Comparison of ENCODE assay signal across 22 cellular contexts in the genomic region with DNA sequence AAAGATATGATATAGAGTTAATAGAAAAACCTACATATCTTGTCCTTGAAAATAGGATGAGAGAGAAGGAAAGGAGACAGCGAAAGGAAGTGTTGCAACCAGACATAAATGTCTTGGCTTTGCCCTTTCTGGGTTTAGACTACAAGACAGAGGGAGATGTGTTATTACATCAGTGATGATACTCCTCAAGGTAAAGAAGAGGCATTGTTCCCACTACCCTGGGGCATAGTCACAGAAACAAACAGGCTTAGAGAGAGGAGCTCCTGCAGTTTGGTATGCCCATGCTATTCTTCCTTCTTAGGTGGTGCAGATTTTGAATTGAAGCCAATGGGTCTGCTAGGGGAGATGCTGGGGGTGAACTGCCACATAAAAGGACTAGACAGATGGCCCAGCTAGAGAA.
A peak's percentile ranks its signal among the peaks of the same experiment; 100 is the strongest.
DNase-seq lines count a peak whose midpoint lies in the region; TF ChIP-seq lines count a peak whose summit lies in the region.
"Had no signal": no experiment of that assay in that cellular context is flagged by ENCODE, and none has a peak within 500 bp of the region (broad histone marks: within the 10 kb centered on the region; RNA-seq: fewer than 3 reads in every experiment).

No MANE protein-coding gene starts in this region.

- no peak overlapping the region for H3K4me3 Mint-ChIP-seq in activated CD4-positive, alpha-beta T cell treated with anti-CD3 and anti-CD28 coated beads, Interleukin-2, amount 10 ng/mL, durations not matched to agents 24 days and 14 days
- H3K4me3 Mint-ChIP-seq: CD14-positive monocyte; CD4-positive, alpha-beta T cell; CD8-positive, alpha-beta memory T cell had no signal

- peaks cover 1% of the 10 kb centered on the region for H3K27me3 Mint-ChIP-seq in activated CD4-positive, alpha-beta T cell treated with anti-CD3 and anti-CD28 coated beads, Interleukin-2, amount 10 ng/mL, durations not matched to agents 24 days and 14 days

- H3K56ac ChIP-seq in mesendoderm (ENCODE audit: low read length) = no peak overlapping the region

- no peaks in the 10 kb centered on the region for H3K36me3 ChIP-seq in mesendoderm (ENCODE audit: control insufficient read depth, insufficient read depth, low read length)
- H3K36me3 ChIP-seq: BE2C; BLaER1 treated with 17β-estradiol and CSF1 and Interleukin-3, amounts not matched to agents 10 nM and 100 nM had no signal

- intact Hi-C loops in activated CD4-positive, alpha-beta T cell treated with anti-CD3 and anti-CD28 coated beads, Interleukin-2, amount 10 ng/mL, durations not matched to agents 24 days and 14 days (cut with micrococcal nuclease) = no loop called here
- intact Hi-C loops in head of caudate nucleus (cut with DNase I) = no loop called here

- no peak overlapping the region for H4K8ac ChIP-seq in mesendoderm (ENCODE audit: low read depth, low read length)

- no peaks in the 10 kb centered on the region for H3K4me1 Mint-ChIP-seq in activated CD4-positive, alpha-beta T cell treated with anti-CD3 and anti-CD28 coated beads, Interleukin-2, amount 10 ng/mL, durations not matched to agents 24 days and 14 days
- H3K4me1 Mint-ChIP-seq: CD14-positive monocyte; CD8-positive, alpha-beta memory T cell had no signal

- H3K4me3 ChIP-seq in epithelial cell of esophagus (ENCODE audit: low read length) (no peak overlapping the region), mesendoderm (ENCODE audit: low read length) (no peak overlapping the region)
- H3K4me3 ChIP-seq: A549; BLaER1 treated with 17β-estradiol and CSF1 and Interleukin-3, amounts not matched to agents 10 nM and 100 nM; GM12878; GM23248 had no signal

- H3K9me3 Mint-ChIP-seq in activated CD4-positive, alpha-beta T cell treated with anti-CD3 and anti-CD28 coated beads, Interleukin-2, amount 10 ng/mL, durations not matched to agents 24 days and 14 days = peaks cover 3% of the 10 kb centered on the region
- H3K9me3 Mint-ChIP-seq: CD4-positive, alpha-beta T cell had no signal

- H3K4me1 ChIP-seq in mesendoderm (ENCODE audit: control insufficient read depth, low read depth, low read length) = peaks cover 5% of the 10 kb centered on the region
- H3K4me1 ChIP-seq: A549, BE2C had no signal

- no peak overlapping the region for H3K27ac ChIP-seq in mesendoderm (ENCODE audit: low read depth, low read length)
- H3K27ac ChIP-seq: A549; BLaER1 treated with 17β-estradiol and CSF1 and Interleukin-3, amounts not matched to agents 10 nM and 100 nM; GM23248 had no signal

- H2BK120ac ChIP-seq in mesendoderm (ENCODE audit: low read depth, low read length) = no peak overlapping the region

- no peak overlapping the region for H2BK15ac ChIP-seq in mesendoderm (replicated peaks; ENCODE audit: low read depth)

- no peak overlapping the region for H3K4me2 ChIP-seq in mesendoderm (ENCODE audit: low read length)
- H3K4me2 ChIP-seq: A549; BLaER1 treated with 17β-estradiol and CSF1 and Interleukin-3, amounts not matched to agents 10 nM and 100 nM had no signal

- no peaks in the 10 kb centered on the region for H3K27me3 ChIP-seq in mesendoderm (ENCODE audit: insufficient read depth, low read length, poor library complexity)
- H3K27me3 ChIP-seq: BE2C; BLaER1 treated with 17β-estradiol and CSF1 and Interleukin-3, amounts not matched to agents 10 nM and 100 nM had no signal

- H3K36me3 Mint-ChIP-seq in activated CD4-positive, alpha-beta T cell treated with anti-CD3 and anti-CD28 coated beads, Interleukin-2, amount 10 ng/mL, durations not matched to agents 24 days and 14 days (ENCODE audit: low read depth) = no peaks in the 10 kb centered on the region
- H3K36me3 Mint-ChIP-seq: CD14-positive monocyte had no signal

- no peak overlapping the region for H2AK5ac ChIP-seq in mesendoderm (ENCODE audit: low read length)

- no peak overlapping the region for H3K18ac ChIP-seq in mesendoderm (ENCODE audit: low read length)

- no peak overlapping the region for H3K9ac ChIP-seq in mesendoderm (ENCODE audit: low read length)
- H3K9ac ChIP-seq: BLaER1 treated with 17β-estradiol and CSF1 and Interleukin-3, amounts not matched to agents 10 nM and 100 nM; GM23248 had no signal

- WGBS in mesendoderm (ENCODE audit: extremely low coverage, insufficient coverage, low lambda C conversion rate) = no CpG with 5 or more reads among the region's 1 CpG

- H3K79me1 ChIP-seq in mesendoderm (ENCODE audit: low read length) = no peaks in the 10 kb centered on the region

- no peak overlapping the region for H3K23ac ChIP-seq in mesendoderm (ENCODE audit: low read length)

- H3K79me2 ChIP-seq in mesendoderm (ENCODE audit: control insufficient read depth, insufficient read depth, low read length) = no peaks in the 10 kb centered on the region

- H2BK5ac ChIP-seq in mesendoderm (ENCODE audit: low read length) = no peak overlapping the region

- TF ChIP-seq CTCF in epithelial cell of esophagus (IDR thresholded peaks at IDR 0.05; ENCODE audit: insufficient read depth, low read depth, low read length, missing control alignments) = no peak

- no peak overlapping the region for H3K4ac ChIP-seq in mesendoderm (ENCODE audit: low read depth, low read length)

- no peak overlapping the region for H4K5ac ChIP-seq in mesendoderm (ENCODE audit: low read length)

- DNase-seq in activated CD4-positive, alpha-beta T cell treated with anti-CD3 and anti-CD28 coated beads, Interleukin-2, amount 10 ng/mL, durations not matched to agents 24 days and 14 days = peak; percentile 18
- no peak for DNase-seq in activated CD4-positive, alpha-beta T cell treated with anti-CD3 and anti-CD28 coated beads, Interleukin-2, amount 50 U/mL, for 48 hours
- DNase-seq in NCI-H69 (lab: John Stamatoyannopoulos, UW) (peak; percentile 21), epithelial cell of esophagus (ENCODE audit: low read depth) (peak; percentile 2), mesendoderm (peak; percentile 31), head of caudate nucleus (no peak), Ammon's horn (ENCODE audit: low spot score) (no peak)
- DNase-seq: 8988T; BE2C; CD4-positive, alpha-beta T cell; CD8-positive, alpha-beta memory T cell; DMS 273 treated with DMSO at 0.1 percent for 48 hours; DMS79; EL; GDM1; GM23248; H7; HCEC 1CT had no signal

- no peak overlapping the region for H3K27ac Mint-ChIP-seq in activated CD4-positive, alpha-beta T cell treated with anti-CD3 and anti-CD28 coated beads, Interleukin-2, amount 10 ng/mL, durations not matched to agents 24 days and 14 days
- H3K27ac Mint-ChIP-seq: CD4-positive, alpha-beta T cell; CD8-positive, alpha-beta memory T cell had no signal

Comparison
In these comparisons a context has a peak if more than half of its experiments do, and no peak if none do; other contexts are left out.
1. DNase-seq: peak in activated CD4-positive, alpha-beta T cell treated with anti-CD3 and anti-CD28 coated beads, Interleukin-2, amount 10 ng/mL, durations not matched to agents 24 days and 14 days (single experiment), NCI-H69 (single experiment), epithelial cell of esophagus (single experiment) and mesendoderm (single experiment); none in activated CD4-positive, alpha-beta T cell treated with anti-CD3 and anti-CD28 coated beads, Interleukin-2, amount 50 U/mL, for 48 hours (0 of 2), head of caudate nucleus (0 of 42) and Ammon's horn (single experiment).